ENCODE assay signal across 8 cellular contexts in the genomic region with DNA sequence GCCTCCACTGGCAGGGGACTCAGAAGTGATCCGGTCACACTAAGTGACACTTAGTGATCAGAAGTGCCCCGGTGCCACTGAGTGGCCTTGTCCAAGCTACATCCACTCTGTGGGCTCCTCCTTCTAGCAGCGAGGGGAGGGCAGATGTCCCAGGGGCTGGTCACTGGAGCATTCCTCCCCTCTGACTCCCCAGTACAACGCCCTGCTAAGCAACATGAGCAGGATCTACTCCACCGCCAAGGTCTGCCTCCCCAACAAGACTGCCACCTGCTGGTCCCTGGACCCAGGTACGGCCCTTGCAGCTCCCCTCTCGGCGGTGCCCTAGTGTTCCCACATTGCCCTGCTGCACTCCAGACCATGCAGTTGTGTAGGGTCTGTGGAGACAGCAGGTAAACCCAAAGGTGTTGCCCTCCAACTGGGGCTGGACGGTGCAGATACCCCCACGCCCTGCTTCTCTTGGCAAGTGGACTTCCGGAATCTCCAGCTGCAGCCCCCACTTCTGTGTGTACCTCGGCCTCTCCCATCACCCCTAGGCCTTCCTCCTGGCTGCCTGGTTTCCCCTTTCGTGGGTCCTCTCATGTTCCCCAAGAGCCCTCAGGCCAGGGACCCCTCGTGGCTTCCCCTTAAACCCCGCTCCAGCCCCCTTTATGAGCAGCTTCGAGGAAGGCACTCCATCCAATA. TPM values are rescaled to one million over a fixed set of nuclear protein-coding genes. Genes with fewer than 3 reads are reported as not detected.
DNase-seq lines count a peak whose midpoint lies in the region; ATAC-seq and TF ChIP-seq lines count a peak whose summit lies in the region.

No MANE protein-coding gene starts in this region.

- H3K36me3 Mint-ChIP-seq in naive thymus-derived CD4-positive, alpha-beta T cell = no peaks in the 10 kb centered on the region

- H3K36me3 ChIP-seq in OCI-LY1 (ENCODE audit: insufficient read depth, low read length) = no peaks in the 10 kb centered on the region
- no peaks in the 10 kb centered on the region for H3K36me3 ChIP-seq in naive thymus-derived CD4-positive, alpha-beta T cell (ENCODE audit: control insufficient read depth in 2 of 3, insufficient read depth in 3 of 3, low read length in 3 of 3)

- no peaks in the 10 kb centered on the region for H4K20me1 ChIP-seq in OCI-LY1 (ENCODE audit: insufficient read depth, low read length)

- H3K27ac ChIP-seq in OCI-LY1 (ENCODE audit: low read depth, low read length, poor library complexity, severe bottlenecking) = no peak overlapping the region
- no peak overlapping the region for H3K27ac ChIP-seq in naive thymus-derived CD4-positive, alpha-beta T cell (ENCODE audit: low read depth, low read length)

- peak; percentile 86 for DNase-seq in ACHN
- DNase-seq in activated CD8-positive, alpha-beta memory T cell treated with anti-CD3 and anti-CD28 coated beads, Interleukin-2, amount 50 U/mL, for 48 hours = peak; percentile 83
- peak; percentile 41 to 75 (median 59) for DNase-seq in naive thymus-derived CD4-positive, alpha-beta T cell
- DNase-seq in stimulated activated CD8-positive, alpha-beta memory T cell treated with anti-CD3 and anti-CD28 coated beads, Interleukin-7, amount 100 ng/mL, for 48 hours (ENCODE audit: extremely low read depth in 1 of 2, low read depth in 1 of 2) = peak; percentile 30 to 67

- peak; percentile 84 for ATAC-seq in GM18511 (IDR thresholded peaks at IDR 0.05; ENCODE audit: unreplicated experiment)
- ATAC-seq in HG03571 (IDR thresholded peaks at IDR 0.05; ENCODE audit: unreplicated experiment) = peak; percentile 79
- peak; percentile 94 for ATAC-seq in esophagus mucosa
- peak; percentile 84 for ATAC-seq in naive thymus-derived CD4-positive, alpha-beta T cell

- H3F3A ChIP-seq in OCI-LY1 (ENCODE audit: insufficient read depth, low read length) = no peaks in the 10 kb centered on the region

- H3K79me2 ChIP-seq in OCI-LY1 (ENCODE audit: insufficient read depth, low read length) = no peaks in the 10 kb centered on the region

- H3K4me3 Mint-ChIP-seq in naive thymus-derived CD4-positive, alpha-beta T cell = peak overlapping the region in 9 of 10 donors; percentile 13 to 67 (median 49)

- peak; percentile 85 for TF ChIP-seq CTCF in OCI-LY1 (IDR thresholded peaks at IDR 0.05; ENCODE audit: low read length)

- H3K27me3 ChIP-seq in OCI-LY1 (ENCODE audit: insufficient read depth, low read length) = peaks cover 15% of the 10 kb centered on the region; the same call in 1 of the 2 replicates
- H3K27me3 ChIP-seq in naive thymus-derived CD4-positive, alpha-beta T cell (ENCODE audit: control insufficient read depth in 2 of 2, insufficient read depth in 2 of 2, low read length in 2 of 2) = peaks cover 0 to 12% of the 10 kb centered on the region in 2 donors

- peaks cover 19% of the 10 kb centered on the region for H3K4me1 ChIP-seq in OCI-LY1 (ENCODE audit: insufficient read depth, low read length, severe bottlenecking)
- H3K4me1 ChIP-seq in naive thymus-derived CD4-positive, alpha-beta T cell (ENCODE audit: control insufficient read depth in 2 of 2, insufficient read depth in 2 of 2, low read length in 2 of 2) = peaks cover 5 to 14% of the 10 kb centered on the region in 2 donors

- H3K27me3 Mint-ChIP-seq in naive thymus-derived CD4-positive, alpha-beta T cell = peaks cover 13 to 44% (median 23%) of the 10 kb centered on the region in 5 donors

- intact Hi-C loops in naive thymus-derived CD4-positive, alpha-beta T cell (cut with micrococcal nuclease) = loop anchor here (1.0 to 2.0 kb wide), 4 partner anchors 54 to 134 kb away; no protein-coding TSS in a partner anchor

- no peak overlapping the region for H3K9ac ChIP-seq in OCI-LY1 (ENCODE audit: low read length)

- in situ Hi-C loops in ACHN (cut with HindIII; ENCODE audit: low pct_ligation_motif_present, low pct_unique_long_range_greater_than_20kb, low sequenced_read_pairs) = no loop called here

- CTCF ChIA-PET in naive thymus-derived CD4-positive, alpha-beta T cell (lab: Charles Lee) = interaction anchor here (0.7 to 4.2 kb wide), 7 partner anchors 10 to 841 kb away, joined by 3 to 58 read pairs (median 4); partner anchors contain the start of gene MAP3K3

- H3K27ac Mint-ChIP-seq in naive thymus-derived CD4-positive, alpha-beta T cell = no peak overlapping the region

- no peak overlapping the region for H3K4me3 ChIP-seq in OCI-LY1 (ENCODE audit: low read depth, low read length, poor library complexity, severe bottlenecking)
- no peak overlapping the region for H3K4me3 ChIP-seq in naive thymus-derived CD4-positive, alpha-beta T cell (ENCODE audit: low read length)

- no peaks in the 10 kb centered on the region for H3K9me3 Mint-ChIP-seq in naive thymus-derived CD4-positive, alpha-beta T cell

- no peaks in the 10 kb centered on the region for H3K9me2 ChIP-seq in OCI-LY1 (ENCODE audit: low read depth, low read length)

- H3K9me3 ChIP-seq in OCI-LY1 (ENCODE audit: low read length) = no peaks in the 10 kb centered on the region
- no peaks in the 10 kb centered on the region for H3K9me3 ChIP-seq in naive thymus-derived CD4-positive, alpha-beta T cell (ENCODE audit: control insufficient read depth in 2 of 3, low read length in 3 of 3)

- peaks cover 0 to 18% (median 8%) of the 10 kb centered on the region in 7 donors for H3K4me1 Mint-ChIP-seq in naive thymus-derived CD4-positive, alpha-beta T cell

- no peak overlapping the region for H2AFZ ChIP-seq in OCI-LY1 (ENCODE audit: low read length)

- H3K4me2 ChIP-seq in OCI-LY1 (ENCODE audit: low read length) = no peak overlapping the region

- POLR2A ChIA-PET in naive thymus-derived CD4-positive, alpha-beta T cell (lab: Charles Lee) = interaction anchor here (0.8 to 1.1 kb wide), 3 partner anchors 54 to 133 kb away, joined by 3 read pairs; no protein-coding TSS in a partner anchor

RNA-seq across cellular contexts. Expression of gene ACE, which starts 2.1 kb away (rescaled TPM):
- total RNA-seq in esophagus mucosa = 1.9 TPM
- total RNA-seq in naive thymus-derived CD4-positive, alpha-beta T cell = 10 to 100 TPM in 1 of 5 experiments, 1 to 10 TPM in 2, under 1 TPM in 2; 0.73 to 14.4 (median 2.3) TPM
- not detected for polyA plus RNA-seq in naive thymus-derived CD4-positive, alpha-beta T cell

RNA-seq across cellular contexts. Expression of gene CYB561, which starts 32.8 kb away (rescaled TPM):
- 39.7 TPM for total RNA-seq in esophagus mucosa
- total RNA-seq in naive thymus-derived CD4-positive, alpha-beta T cell = 10 to 100 TPM in 3 of 5 experiments, 1 to 10 TPM in 2; 5.0 to 20.4 (median 11.0) TPM
- polyA plus RNA-seq in naive thymus-derived CD4-positive, alpha-beta T cell = 1 to 10 TPM; 1.9 to 3.0 TPM

RNA-seq across cellular contexts. Expression of gene KCNH6, which starts 44.2 kb away (rescaled TPM):
- total RNA-seq in esophagus mucosa = not detected
- total RNA-seq in naive thymus-derived CD4-positive, alpha-beta T cell = not detected
- polyA plus RNA-seq in naive thymus-derived CD4-positive, alpha-beta T cell = not detected
